1 cellular context compared by ENCODE assay signal in the genomic region with DNA sequence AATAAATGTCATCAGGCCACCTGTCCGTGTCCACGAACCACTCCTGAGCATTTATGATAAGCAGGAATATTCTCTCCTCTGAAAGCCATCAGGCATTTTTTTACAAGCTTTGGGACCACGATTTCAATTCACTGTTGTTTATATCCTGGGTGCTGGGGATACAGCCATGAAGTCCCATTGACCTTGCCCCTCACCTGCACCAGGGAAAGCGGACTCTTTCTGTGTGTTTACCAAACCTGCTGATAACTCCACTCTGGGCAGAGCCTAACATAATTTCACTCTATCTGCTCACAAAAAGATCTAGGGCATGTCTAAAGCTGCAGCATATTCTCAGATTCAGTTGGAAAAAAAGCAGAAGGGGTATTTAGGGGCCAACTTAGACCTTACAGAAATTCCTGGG.
A peak's percentile ranks its signal among the peaks of the same experiment; 100 is the strongest.
TF ChIP-seq lines count a peak whose summit lies in the region.

No MANE protein-coding gene starts in this region.

TF ChIP-seq in HepG2, 621 proteins besides CTCF, POLR2A, EP300 and RAD21 (continued from another document and continues in another):
- TF ChIP-seq, protein P1, sequence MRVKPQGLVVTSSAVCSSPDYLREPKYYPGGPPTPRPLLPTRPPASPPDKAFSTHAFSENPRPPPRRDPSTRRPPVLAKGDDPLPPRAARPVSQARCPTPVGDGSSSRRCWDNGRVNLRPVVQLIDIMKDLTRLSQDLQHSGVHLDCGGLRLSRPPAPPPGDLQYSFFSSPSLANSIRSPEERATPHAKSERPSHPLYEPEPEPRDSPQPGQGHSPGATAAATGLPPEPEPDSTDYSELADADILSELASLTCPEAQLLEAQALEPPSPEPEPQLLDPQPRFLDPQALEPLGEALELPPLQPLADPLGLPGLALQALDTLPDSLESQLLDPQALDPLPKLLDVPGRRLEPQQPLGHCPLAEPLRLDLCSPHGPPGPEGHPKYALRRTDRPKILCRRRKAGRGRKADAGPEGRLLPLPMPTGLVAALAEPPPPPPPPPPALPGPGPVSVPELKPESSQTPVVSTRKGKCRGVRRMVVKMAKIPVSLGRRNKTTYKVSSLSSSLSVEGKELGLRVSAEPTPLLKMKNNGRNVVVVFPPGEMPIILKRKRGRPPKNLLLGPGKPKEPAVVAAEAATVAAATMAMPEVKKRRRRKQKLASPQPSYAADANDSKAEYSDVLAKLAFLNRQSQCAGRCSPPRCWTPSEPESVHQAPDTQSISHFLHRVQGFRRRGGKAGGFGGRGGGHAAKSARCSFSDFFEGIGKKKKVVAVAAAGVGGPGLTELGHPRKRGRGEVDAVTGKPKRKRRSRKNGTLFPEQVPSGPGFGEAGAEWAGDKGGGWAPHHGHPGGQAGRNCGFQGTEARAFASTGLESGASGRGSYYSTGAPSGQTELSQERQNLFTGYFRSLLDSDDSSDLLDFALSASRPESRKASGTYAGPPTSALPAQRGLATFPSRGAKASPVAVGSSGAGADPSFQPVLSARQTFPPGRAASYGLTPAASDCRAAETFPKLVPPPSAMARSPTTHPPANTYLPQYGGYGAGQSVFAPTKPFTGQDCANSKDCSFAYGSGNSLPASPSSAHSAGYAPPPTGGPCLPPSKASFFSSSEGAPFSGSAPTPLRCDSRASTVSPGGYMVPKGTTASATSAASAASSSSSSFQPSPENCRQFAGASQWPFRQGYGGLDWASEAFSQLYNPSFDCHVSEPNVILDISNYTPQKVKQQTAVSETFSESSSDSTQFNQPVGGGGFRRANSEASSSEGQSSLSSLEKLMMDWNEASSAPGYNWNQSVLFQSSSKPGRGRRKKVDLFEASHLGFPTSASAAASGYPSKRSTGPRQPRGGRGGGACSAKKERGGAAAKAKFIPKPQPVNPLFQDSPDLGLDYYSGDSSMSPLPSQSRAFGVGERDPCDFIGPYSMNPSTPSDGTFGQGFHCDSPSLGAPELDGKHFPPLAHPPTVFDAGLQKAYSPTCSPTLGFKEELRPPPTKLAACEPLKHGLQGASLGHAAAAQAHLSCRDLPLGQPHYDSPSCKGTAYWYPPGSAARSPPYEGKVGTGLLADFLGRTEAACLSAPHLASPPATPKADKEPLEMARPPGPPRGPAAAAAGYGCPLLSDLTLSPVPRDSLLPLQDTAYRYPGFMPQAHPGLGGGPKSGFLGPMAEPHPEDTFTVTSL (CRISPR knock-in tag; IDR thresholded peaks at IDR 0.05; ENCODE audit: borderline replicate concordance): peak; percentile 78; the same call in 1 of the 2 replicates
- TF ChIP-seq SSRP1 (CRISPR knock-in tag; IDR thresholded peaks at IDR 0.05) (no peak), ELF3 (CRISPR knock-in tag; IDR thresholded peaks at IDR 0.05) (peak; percentile 50; the same call in 1 of the 2 replicates), KLF13 (CRISPR knock-in tag; IDR thresholded peaks at IDR 0.05) (no peak), ZNF841 (CRISPR knock-in tag; IDR thresholded peaks at IDR 0.05; ENCODE audit: borderline replicate concordance) (no peak), SYNCRIP (IDR thresholded peaks at IDR 0.05; ENCODE audit: insufficient read depth, low read depth, low read length) (no peak), ZNF747 (CRISPR knock-in tag; IDR thresholded peaks at IDR 0.05; ENCODE audit: borderline replicate concordance) (no peak), TGIF2 (CRISPR knock-in tag; IDR thresholded peaks at IDR 0.05) (no peak), ZNF343 (CRISPR knock-in tag; IDR thresholded peaks at IDR 0.05) (no peak), DMAP1 (CRISPR knock-in tag; IDR thresholded peaks at IDR 0.05) (no peak), ZNF124 (CRISPR knock-in tag; IDR thresholded peaks at IDR 0.05) (0 out of 2 replicates have a peak, but pooled peaks have one; percentile 30), BRD4 (CRISPR knock-in tag; IDR thresholded peaks at IDR 0.05) (no peak), HDAC2 (CRISPR knock-in tag; IDR thresholded peaks at IDR 0.05) (peak; percentile 28; the same call in 1 of the 2 replicates), SOX6 (IDR thresholded peaks at IDR 0.05) (no peak), SOX6 (CRISPR knock-in tag; IDR thresholded peaks at IDR 0.05) (no peak), LCORL (IDR thresholded peaks at IDR 0.05) (no peak), LCORL (CRISPR knock-in tag; IDR thresholded peaks at IDR 0.05) (peak; percentile 69), ZFP90 (CRISPR knock-in tag; IDR thresholded peaks at IDR 0.05; ENCODE audit: borderline replicate concordance) (no peak), HDAC1 (CRISPR knock-in tag; IDR thresholded peaks at IDR 0.05) (peak; percentile 34; the same call in 1 of the 2 replicates), MAZ (IDR thresholded peaks at IDR 0.05; ENCODE audit: borderline replicate concordance, low read depth, low read length) (no peak), MAZ (CRISPR knock-in tag; IDR thresholded peaks at IDR 0.05; ENCODE audit: low read depth) (no peak), ESRRA (CRISPR knock-in tag; IDR thresholded peaks at IDR 0.05; ENCODE audit: low read depth) (0 out of 2 replicates have a peak, but pooled peaks have one; percentile 24)
- TF ChIP-seq, protein P2, sequence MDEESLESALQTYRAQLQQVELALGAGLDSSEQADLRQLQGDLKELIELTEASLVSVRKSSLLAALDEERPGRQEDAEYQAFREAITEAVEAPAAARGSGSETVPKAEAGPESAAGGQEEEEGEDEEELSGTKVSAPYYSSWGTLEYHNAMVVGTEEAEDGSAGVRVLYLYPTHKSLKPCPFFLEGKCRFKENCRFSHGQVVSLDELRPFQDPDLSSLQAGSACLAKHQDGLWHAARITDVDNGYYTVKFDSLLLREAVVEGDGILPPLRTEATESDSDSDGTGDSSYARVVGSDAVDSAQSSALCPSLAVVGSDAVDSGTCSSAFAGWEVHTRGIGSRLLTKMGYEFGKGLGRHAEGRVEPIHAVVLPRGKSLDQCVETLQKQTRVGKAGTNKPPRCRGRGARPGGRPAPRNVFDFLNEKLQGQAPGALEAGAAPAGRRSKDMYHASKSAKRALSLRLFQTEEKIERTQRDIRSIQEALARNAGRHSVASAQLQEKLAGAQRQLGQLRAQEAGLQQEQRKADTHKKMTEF (CRISPR knock-in tag; IDR thresholded peaks at IDR 0.05): peak; percentile 36; the same call in 1 of the 2 replicates
- TF ChIP-seq, protein P3, sequence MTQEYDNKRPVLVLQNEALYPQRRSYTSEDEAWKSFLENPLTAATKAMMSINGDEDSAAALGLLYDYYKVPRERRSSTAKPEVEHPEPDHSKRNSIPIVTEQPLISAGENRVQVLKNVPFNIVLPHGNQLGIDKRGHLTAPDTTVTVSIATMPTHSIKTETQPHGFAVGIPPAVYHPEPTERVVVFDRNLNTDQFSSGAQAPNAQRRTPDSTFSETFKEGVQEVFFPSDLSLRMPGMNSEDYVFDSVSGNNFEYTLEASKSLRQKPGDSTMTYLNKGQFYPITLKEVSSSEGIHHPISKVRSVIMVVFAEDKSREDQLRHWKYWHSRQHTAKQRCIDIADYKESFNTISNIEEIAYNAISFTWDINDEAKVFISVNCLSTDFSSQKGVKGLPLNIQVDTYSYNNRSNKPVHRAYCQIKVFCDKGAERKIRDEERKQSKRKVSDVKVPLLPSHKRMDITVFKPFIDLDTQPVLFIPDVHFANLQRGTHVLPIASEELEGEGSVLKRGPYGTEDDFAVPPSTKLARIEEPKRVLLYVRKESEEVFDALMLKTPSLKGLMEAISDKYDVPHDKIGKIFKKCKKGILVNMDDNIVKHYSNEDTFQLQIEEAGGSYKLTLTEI (CRISPR knock-in tag; conservative IDR thresholded peaks at IDR 0.05): no peak
- TF ChIP-seq, protein P4, sequence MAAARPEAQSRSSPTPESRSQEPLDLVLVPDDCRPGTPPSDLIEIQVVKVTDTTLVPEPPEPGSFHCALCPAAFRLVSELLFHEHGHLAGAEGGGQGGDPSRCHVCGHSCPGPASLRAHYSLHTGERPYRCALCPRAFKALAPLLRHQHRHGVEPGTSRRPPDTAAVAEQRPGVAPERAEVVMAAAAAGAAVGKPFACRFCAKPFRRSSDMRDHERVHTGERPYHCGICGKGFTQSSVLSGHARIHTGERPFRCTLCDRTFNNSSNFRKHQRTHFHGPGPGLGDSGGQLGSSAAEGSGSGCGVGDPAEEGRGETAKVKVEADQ (CRISPR knock-in tag; IDR thresholded peaks at IDR 0.05; ENCODE audit: borderline replicate concordance): no peak
- TF ChIP-seq, protein P5, sequence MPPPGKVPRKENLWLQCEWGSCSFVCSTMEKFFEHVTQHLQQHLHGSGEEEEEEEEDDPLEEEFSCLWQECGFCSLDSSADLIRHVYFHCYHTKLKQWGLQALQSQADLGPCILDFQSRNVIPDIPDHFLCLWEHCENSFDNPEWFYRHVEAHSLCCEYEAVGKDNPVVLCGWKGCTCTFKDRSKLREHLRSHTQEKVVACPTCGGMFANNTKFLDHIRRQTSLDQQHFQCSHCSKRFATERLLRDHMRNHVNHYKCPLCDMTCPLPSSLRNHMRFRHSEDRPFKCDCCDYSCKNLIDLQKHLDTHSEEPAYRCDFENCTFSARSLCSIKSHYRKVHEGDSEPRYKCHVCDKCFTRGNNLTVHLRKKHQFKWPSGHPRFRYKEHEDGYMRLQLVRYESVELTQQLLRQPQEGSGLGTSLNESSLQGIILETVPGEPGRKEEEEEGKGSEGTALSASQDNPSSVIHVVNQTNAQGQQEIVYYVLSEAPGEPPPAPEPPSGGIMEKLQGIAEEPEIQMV (CRISPR knock-in tag; IDR thresholded peaks at IDR 0.05; ENCODE audit: low read depth): no peak
- TF ChIP-seq, protein P6, sequence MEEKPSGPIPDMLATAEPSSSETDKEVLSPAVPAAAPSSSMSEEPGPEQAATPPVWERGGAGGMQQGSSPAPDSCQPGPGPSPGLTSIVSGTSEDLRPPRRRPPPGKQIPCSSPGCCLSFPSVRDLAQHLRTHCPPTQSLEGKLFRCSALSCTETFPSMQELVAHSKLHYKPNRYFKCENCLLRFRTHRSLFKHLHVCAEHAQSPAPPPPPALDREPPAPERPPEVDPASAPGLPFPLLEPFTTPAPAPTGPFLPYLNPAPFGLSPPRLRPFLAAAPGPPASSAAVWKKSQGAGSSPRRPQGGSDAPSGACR (CRISPR knock-in tag; IDR thresholded peaks at IDR 0.05): 0 out of 2 replicates have a peak, but pooled peaks have one; percentile 59
- TF ChIP-seq, protein P7, sequence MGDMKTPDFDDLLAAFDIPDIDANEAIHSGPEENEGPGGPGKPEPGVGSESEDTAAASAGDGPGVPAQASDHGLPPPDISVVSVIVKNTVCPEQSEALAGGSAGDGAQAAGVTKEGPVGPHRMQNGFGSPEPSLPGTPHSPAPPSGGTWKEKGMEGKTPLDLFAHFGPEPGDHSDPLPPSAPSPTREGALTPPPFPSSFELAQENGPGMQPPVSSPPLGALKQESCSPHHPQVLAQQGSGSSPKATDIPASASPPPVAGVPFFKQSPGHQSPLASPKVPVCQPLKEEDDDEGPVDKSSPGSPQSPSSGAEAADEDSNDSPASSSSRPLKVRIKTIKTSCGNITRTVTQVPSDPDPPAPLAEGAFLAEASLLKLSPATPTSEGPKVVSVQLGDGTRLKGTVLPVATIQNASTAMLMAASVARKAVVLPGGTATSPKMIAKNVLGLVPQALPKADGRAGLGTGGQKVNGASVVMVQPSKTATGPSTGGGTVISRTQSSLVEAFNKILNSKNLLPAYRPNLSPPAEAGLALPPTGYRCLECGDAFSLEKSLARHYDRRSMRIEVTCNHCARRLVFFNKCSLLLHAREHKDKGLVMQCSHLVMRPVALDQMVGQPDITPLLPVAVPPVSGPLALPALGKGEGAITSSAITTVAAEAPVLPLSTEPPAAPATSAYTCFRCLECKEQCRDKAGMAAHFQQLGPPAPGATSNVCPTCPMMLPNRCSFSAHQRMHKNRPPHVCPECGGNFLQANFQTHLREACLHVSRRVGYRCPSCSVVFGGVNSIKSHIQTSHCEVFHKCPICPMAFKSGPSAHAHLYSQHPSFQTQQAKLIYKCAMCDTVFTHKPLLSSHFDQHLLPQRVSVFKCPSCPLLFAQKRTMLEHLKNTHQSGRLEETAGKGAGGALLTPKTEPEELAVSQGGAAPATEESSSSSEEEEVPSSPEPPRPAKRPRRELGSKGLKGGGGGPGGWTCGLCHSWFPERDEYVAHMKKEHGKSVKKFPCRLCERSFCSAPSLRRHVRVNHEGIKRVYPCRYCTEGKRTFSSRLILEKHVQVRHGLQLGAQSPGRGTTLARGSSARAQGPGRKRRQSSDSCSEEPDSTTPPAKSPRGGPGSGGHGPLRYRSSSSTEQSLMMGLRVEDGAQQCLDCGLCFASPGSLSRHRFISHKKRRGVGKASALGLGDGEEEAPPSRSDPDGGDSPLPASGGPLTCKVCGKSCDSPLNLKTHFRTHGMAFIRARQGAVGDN (CRISPR knock-in tag; IDR thresholded peaks at IDR 0.05): peak; percentile 35; the same call in 1 of the 2 replicates
- TF ChIP-seq, protein P8, sequence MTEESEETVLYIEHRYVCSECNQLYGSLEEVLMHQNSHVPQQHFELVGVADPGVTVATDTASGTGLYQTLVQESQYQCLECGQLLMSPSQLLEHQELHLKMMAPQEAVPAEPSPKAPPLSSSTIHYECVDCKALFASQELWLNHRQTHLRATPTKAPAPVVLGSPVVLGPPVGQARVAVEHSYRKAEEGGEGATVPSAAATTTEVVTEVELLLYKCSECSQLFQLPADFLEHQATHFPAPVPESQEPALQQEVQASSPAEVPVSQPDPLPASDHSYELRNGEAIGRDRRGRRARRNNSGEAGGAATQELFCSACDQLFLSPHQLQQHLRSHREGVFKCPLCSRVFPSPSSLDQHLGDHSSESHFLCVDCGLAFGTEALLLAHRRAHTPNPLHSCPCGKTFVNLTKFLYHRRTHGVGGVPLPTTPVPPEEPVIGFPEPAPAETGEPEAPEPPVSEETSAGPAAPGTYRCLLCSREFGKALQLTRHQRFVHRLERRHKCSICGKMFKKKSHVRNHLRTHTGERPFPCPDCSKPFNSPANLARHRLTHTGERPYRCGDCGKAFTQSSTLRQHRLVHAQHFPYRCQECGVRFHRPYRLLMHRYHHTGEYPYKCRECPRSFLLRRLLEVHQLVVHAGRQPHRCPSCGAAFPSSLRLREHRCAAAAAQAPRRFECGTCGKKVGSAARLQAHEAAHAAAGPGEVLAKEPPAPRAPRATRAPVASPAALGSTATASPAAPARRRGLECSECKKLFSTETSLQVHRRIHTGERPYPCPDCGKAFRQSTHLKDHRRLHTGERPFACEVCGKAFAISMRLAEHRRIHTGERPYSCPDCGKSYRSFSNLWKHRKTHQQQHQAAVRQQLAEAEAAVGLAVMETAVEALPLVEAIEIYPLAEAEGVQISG (CRISPR knock-in tag; IDR thresholded peaks at IDR 0.05): peak; percentile 34; the same call in 1 of the 2 replicates
- TF ChIP-seq, protein P9, sequence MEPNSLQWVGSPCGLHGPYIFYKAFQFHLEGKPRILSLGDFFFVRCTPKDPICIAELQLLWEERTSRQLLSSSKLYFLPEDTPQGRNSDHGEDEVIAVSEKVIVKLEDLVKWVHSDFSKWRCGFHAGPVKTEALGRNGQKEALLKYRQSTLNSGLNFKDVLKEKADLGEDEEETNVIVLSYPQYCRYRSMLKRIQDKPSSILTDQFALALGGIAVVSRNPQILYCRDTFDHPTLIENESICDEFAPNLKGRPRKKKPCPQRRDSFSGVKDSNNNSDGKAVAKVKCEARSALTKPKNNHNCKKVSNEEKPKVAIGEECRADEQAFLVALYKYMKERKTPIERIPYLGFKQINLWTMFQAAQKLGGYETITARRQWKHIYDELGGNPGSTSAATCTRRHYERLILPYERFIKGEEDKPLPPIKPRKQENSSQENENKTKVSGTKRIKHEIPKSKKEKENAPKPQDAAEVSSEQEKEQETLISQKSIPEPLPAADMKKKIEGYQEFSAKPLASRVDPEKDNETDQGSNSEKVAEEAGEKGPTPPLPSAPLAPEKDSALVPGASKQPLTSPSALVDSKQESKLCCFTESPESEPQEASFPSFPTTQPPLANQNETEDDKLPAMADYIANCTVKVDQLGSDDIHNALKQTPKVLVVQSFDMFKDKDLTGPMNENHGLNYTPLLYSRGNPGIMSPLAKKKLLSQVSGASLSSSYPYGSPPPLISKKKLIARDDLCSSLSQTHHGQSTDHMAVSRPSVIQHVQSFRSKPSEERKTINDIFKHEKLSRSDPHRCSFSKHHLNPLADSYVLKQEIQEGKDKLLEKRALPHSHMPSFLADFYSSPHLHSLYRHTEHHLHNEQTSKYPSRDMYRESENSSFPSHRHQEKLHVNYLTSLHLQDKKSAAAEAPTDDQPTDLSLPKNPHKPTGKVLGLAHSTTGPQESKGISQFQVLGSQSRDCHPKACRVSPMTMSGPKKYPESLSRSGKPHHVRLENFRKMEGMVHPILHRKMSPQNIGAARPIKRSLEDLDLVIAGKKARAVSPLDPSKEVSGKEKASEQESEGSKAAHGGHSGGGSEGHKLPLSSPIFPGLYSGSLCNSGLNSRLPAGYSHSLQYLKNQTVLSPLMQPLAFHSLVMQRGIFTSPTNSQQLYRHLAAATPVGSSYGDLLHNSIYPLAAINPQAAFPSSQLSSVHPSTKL (CRISPR knock-in tag; IDR thresholded peaks at IDR 0.05): peak; percentile 35; the same call in 1 of the 2 replicates
